Comparison of ENCODE assay signal across 2 cellular contexts in the genomic region with DNA sequence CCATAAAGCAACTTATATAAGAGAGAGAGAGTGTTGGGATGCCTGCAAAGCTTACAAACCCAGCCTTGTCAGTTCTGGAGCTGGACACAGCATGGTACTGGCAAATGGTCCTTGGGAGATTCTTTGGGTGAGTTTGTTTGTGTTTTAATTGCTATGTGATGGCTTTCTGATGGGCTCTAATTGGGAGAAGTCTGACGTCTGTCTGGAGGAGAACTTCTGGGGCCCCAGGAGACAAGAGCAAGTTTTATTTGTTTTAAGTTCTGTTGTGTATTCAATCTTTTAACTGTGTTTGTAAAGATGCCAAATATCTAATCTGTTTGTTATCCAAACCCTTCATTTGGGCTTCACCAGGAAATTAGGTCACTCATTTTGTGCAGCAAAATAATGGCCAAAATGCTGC.
TF ChIP-seq lines count a peak whose summit lies in the region.

No MANE protein-coding gene starts in this region.

TF ChIP-seq in IMR-90, 13 proteins besides CTCF, POLR2A, EP300 and RAD21:
- TF ChIP-seq, protein P1, sequence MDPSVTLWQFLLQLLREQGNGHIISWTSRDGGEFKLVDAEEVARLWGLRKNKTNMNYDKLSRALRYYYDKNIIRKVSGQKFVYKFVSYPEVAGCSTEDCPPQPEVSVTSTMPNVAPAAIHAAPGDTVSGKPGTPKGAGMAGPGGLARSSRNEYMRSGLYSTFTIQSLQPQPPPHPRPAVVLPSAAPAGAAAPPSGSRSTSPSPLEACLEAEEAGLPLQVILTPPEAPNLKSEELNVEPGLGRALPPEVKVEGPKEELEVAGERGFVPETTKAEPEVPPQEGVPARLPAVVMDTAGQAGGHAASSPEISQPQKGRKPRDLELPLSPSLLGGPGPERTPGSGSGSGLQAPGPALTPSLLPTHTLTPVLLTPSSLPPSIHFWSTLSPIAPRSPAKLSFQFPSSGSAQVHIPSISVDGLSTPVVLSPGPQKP (IDR thresholded peaks at IDR 0.05; ENCODE audit: borderline replicate concordance, low read depth, low read length) = no peak
TF ChIP-seq in IMR-90: peak in this region for 0.

TF ChIP-seq in endothelial cell of umbilical vein, 7 proteins besides CTCF, POLR2A, EP300 and RAD21:
- no peak for TF ChIP-seq EZH2 (IDR thresholded peaks at IDR 0.05; ENCODE audit: borderline replicate concordance, low read depth, low read length, severe bottlenecking)
- TF ChIP-seq JUN (IDR thresholded peaks at IDR 0.05; ENCODE audit: borderline replicate concordance, insufficient read depth, insufficient read length, low read depth) = no peak
- TF ChIP-seq GATA2 (IDR thresholded peaks at IDR 0.05; ENCODE audit: insufficient read depth, insufficient read length, low read depth, low read length) = no peak
- no peak for TF ChIP-seq FOS (IDR thresholded peaks at IDR 0.05; ENCODE audit: borderline replicate concordance, insufficient read depth, low read length)
- TF ChIP-seq, protein P2, sequence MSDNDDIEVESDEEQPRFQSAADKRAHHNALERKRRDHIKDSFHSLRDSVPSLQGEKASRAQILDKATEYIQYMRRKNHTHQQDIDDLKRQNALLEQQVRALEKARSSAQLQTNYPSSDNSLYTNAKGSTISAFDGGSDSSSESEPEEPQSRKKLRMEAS (IDR thresholded peaks at IDR 0.05; ENCODE audit: insufficient read depth, insufficient read length) = no peak
- no peak for TF ChIP-seq MYC (IDR thresholded peaks at IDR 0.05; ENCODE audit: low read depth, low read length)
- no peak for TF ChIP-seq POLR2AphosphoS5 (IDR thresholded peaks at IDR 0.05; ENCODE audit: insufficient read depth, low read depth, low read length)
TF ChIP-seq in endothelial cell of umbilical vein: peak in this region for 0.
